ENCODE assay signal across 9 cellular contexts in the genomic region with DNA sequence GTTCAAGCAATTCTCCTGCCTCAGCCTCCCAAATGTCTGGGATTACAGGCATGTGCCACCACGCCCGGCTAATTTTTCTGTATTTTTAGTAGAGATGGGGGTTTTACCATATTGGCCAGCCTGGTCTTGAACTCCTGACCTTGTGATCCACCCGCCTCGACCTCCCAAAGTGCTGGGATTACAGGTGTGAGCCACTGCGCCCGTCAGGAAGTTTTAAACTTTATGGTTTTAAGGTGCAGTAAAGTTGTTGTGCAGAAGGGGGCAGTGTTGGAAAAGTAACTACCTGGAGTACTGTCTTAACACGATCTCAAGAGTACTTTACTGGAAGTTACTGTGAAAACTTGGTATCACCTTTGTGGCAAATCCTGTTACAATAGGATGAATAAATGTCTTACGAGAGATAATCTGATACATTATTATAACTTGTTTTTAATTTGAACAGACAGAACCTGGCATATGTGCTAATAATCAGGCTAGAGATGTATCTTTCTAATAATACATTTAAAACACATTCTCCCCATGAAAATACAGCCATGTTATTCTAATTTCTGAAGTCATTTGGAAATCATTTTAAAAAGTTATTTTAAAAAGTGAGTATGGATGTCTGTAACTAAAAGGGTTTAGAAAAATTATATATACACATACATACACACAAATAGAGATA. TPM values are rescaled to one million over a fixed set of nuclear protein-coding genes. Genes with fewer than 3 reads are reported as not detected.
DNase-seq lines count a peak whose midpoint lies in the region; ATAC-seq and TF ChIP-seq lines count a peak whose summit lies in the region.
"Had no signal": no experiment of that assay in that cellular context is flagged by ENCODE, and none has a peak within 500 bp of the region (broad histone marks: within the 10 kb centered on the region; RNA-seq: fewer than 3 reads in every experiment).

No MANE protein-coding gene starts in this region.

- no peak overlapping the region for H3K27ac Mint-ChIP-seq in activated T-helper 1 cell treated with anti-CD3 and anti-CD28 coated beads, Interleukin-12 subunit alpha, Interleukin-12 subunit beta, Interleukin-2, Interleukin-4 antibody, amounts not matched to agents 30 ng/mL and 10 ng/mL and 1 ng/mL, durations not matched to agents 14 hours and 24 hours and 36 hours
- H3K27ac Mint-ChIP-seq: activated naive CD8-positive, alpha-beta T cell had no signal

- no peak overlapping the region for H3K4me3 Mint-ChIP-seq in activated T-helper 1 cell treated with anti-CD3 and anti-CD28 coated beads, Interleukin-12 subunit alpha, Interleukin-12 subunit beta, Interleukin-2, Interleukin-4 antibody, amounts not matched to agents 30 ng/mL and 10 ng/mL and 1 ng/mL, durations not matched to agents 14 hours and 24 hours and 36 hours
- H3K4me3 Mint-ChIP-seq: activated naive CD8-positive, alpha-beta T cell had no signal

- H3K9me2 ChIP-seq in PC-3 (replicated peaks; ENCODE audit: low read length): no peaks in the 10 kb centered on the region

- H2AFZ ChIP-seq in DND-41 (ENCODE audit: low read depth, low read length) (no peak overlapping the region), PC-3 (ENCODE audit: low read length) (no peak overlapping the region)

- H3K9me3 ChIP-seq in DND-41 (ENCODE audit: insufficient read depth, low read length, severe bottlenecking) (no peaks in the 10 kb centered on the region), PC-3 (ENCODE audit: low read length) (no peaks in the 10 kb centered on the region)

- H3K36me3 Mint-ChIP-seq in activated T-helper 1 cell treated with anti-CD3 and anti-CD28 coated beads, Interleukin-12 subunit alpha, Interleukin-12 subunit beta, Interleukin-2, Interleukin-4 antibody, amounts not matched to agents 30 ng/mL and 10 ng/mL and 1 ng/mL, durations not matched to agents 14 hours and 24 hours and 36 hours (ENCODE audit: low read depth): no peaks in the 10 kb centered on the region
- H3K36me3 Mint-ChIP-seq: activated naive CD8-positive, alpha-beta T cell had no signal

- BruUV-seq in PC-3 (replicated peaks; lab: Mats Ljungman, UMichigan): no TSS peak

- no peaks in the 10 kb centered on the region for H3F3A ChIP-seq in PC-3 (ENCODE audit: low read length, unreplicated experiment)

- H3K9ac ChIP-seq in DND-41 (ENCODE audit: low read depth, low read length) (no peak overlapping the region), PC-3 (ENCODE audit: low read length) (no peak overlapping the region)

- intact Hi-C loops in PC-3 (cut with micrococcal nuclease): loop anchor here (1.0 to 2.0 kb wide), 3 partner anchors 33 to 131 kb away; no protein-coding TSS in a partner anchor
- intact Hi-C loops in activated T-helper 1 cell treated with anti-CD3 and anti-CD28 coated beads, Interleukin-12 subunit alpha, Interleukin-12 subunit beta, Interleukin-2, Interleukin-4 antibody, amounts not matched to agents 30 ng/mL and 10 ng/mL and 1 ng/mL, durations not matched to agents 14 hours and 24 hours and 36 hours (cut with micrococcal nuclease): loop anchor here (1.0 to 10.0 kb wide), 8 partner anchors 49 to 493 kb away; a partner anchor contains a TSS

- H3K4me3 ChIP-seq in DND-41 (ENCODE audit: low read depth in 1 of 2, low read length in 2 of 2): no peak overlapping the region
- no peak overlapping the region for H3K4me3 ChIP-seq in PC-3 (ENCODE audit: low read length)

- peak; percentile 87 for ATAC-seq in DND-41 (ENCODE audit: insufficient read depth, low read depth)
- peak; percentile 77 for ATAC-seq in PC-3
- no peak for ATAC-seq in HG03175 (IDR thresholded peaks at IDR 0.05; ENCODE audit: unreplicated experiment)
- ATAC-seq in GM18502 (IDR thresholded peaks at IDR 0.05; ENCODE audit: poor library complexity, unreplicated experiment): no peak

- DNase-seq in DND-41: peak; percentile 70
- DNase-seq in HPDE6-E6E7 (ENCODE audit: extremely low spot score): peak; percentile 31
- peak; percentile 80 for DNase-seq in PC-3
- DNase-seq in activated T-helper 1 cell treated with anti-CD3 and anti-CD28 coated beads, Interleukin-12 subunit alpha, Interleukin-12 subunit beta, Interleukin-2, Interleukin-4 antibody, amounts not matched to agents 30 ng/mL and 10 ng/mL and 1 ng/mL, durations not matched to agents 14 hours and 24 hours and 36 hours (ENCODE audit: low spot score): peak; percentile 52
- peak; percentile 24 for DNase-seq in foreskin melanocyte
- DNase-seq in pons (ENCODE audit: low spot score): peak; percentile 42

- H3K27me3 Mint-ChIP-seq in activated T-helper 1 cell treated with anti-CD3 and anti-CD28 coated beads, Interleukin-12 subunit alpha, Interleukin-12 subunit beta, Interleukin-2, Interleukin-4 antibody, amounts not matched to agents 30 ng/mL and 10 ng/mL and 1 ng/mL, durations not matched to agents 14 hours and 24 hours and 36 hours (ENCODE audit: insufficient read depth): peaks cover 2% of the 10 kb centered on the region
- H3K27me3 Mint-ChIP-seq: activated naive CD8-positive, alpha-beta T cell had no signal

- H3K4me1 Mint-ChIP-seq in activated T-helper 1 cell treated with anti-CD3 and anti-CD28 coated beads, Interleukin-12 subunit alpha, Interleukin-12 subunit beta, Interleukin-2, Interleukin-4 antibody, amounts not matched to agents 30 ng/mL and 10 ng/mL and 1 ng/mL, durations not matched to agents 14 hours and 24 hours and 36 hours (ENCODE audit: low read depth): no peaks in the 10 kb centered on the region

- no peaks in the 10 kb centered on the region for H3K27me3 ChIP-seq in DND-41 (ENCODE audit: insufficient read depth, low read length, poor library complexity)
- H3K27me3 ChIP-seq in PC-3 (ENCODE audit: low read length): no peaks in the 10 kb centered on the region

- no peaks in the 10 kb centered on the region for H3K9me3 Mint-ChIP-seq in activated T-helper 1 cell treated with anti-CD3 and anti-CD28 coated beads, Interleukin-12 subunit alpha, Interleukin-12 subunit beta, Interleukin-2, Interleukin-4 antibody, amounts not matched to agents 30 ng/mL and 10 ng/mL and 1 ng/mL, durations not matched to agents 14 hours and 24 hours and 36 hours

- H3K36me3 ChIP-seq in DND-41 (ENCODE audit: insufficient read depth, low read length) (no peaks in the 10 kb centered on the region), PC-3 (ENCODE audit: low read depth, low read length) (no peaks in the 10 kb centered on the region)

- H3K4me2 ChIP-seq in DND-41 (ENCODE audit: insufficient read depth, low read length) (no peak overlapping the region), PC-3 (ENCODE audit: low read length) (no peak overlapping the region)

- H3K79me2 ChIP-seq in DND-41 (ENCODE audit: insufficient read depth, low read length): no peaks in the 10 kb centered on the region
- no peaks in the 10 kb centered on the region for H3K79me2 ChIP-seq in PC-3 (ENCODE audit: low read length)

- no peak overlapping the region for H3K27ac ChIP-seq in DND-41 (ENCODE audit: low read length)
- H3K27ac ChIP-seq in PC-3 (ENCODE audit: low read length): no peak overlapping the region

- POLR2A ChIA-PET in PC-3 (lab: Charles Lee; ENCODE audit: unreplicated experiment): no interaction called here

- H3K4me1 ChIP-seq in DND-41 (ENCODE audit: insufficient read depth, low read length): no peaks in the 10 kb centered on the region
- no peaks in the 10 kb centered on the region for H3K4me1 ChIP-seq in PC-3 (ENCODE audit: insufficient read depth, low read length)

- H4K20me1 ChIP-seq in DND-41 (ENCODE audit: insufficient read depth, low read length): no peaks in the 10 kb centered on the region
- H4K20me1 ChIP-seq in PC-3 (ENCODE audit: low read length): no peaks in the 10 kb centered on the region

- CTCF ChIA-PET in PC-3 (lab: Charles Lee): no interaction called here

- TF ChIP-seq CTCF in DND-41 (IDR thresholded peaks at IDR 0.05; ENCODE audit: borderline replicate concordance, extremely low read depth, low read length, poor library complexity, severe bottlenecking): peak; percentile 80
- peak; percentile 69 for TF ChIP-seq CTCF in PC-3 (conservative IDR thresholded peaks at IDR 0.05; ENCODE audit: low read depth, low read length)

RNA-seq across cellular contexts. Expression of a gene that starts 10.8 kb away (rescaled TPM):
- 0.69 and 1.3 TPM in 2 replicates for total RNA-seq in PC-3 (2014; rRNA removed)
- 1.1 and 1.7 TPM in 2 replicates for total RNA-seq in activated T-helper 1 cell treated with anti-CD3 and anti-CD28 coated beads, Interleukin-12 subunit alpha, Interleukin-12 subunit beta, Interleukin-2, Interleukin-4 antibody, amounts not matched to agents 30 ng/mL and 10 ng/mL and 1 ng/mL, durations not matched to agents 14 hours and 24 hours and 36 hours

RNA-seq across cellular contexts. Expression of a gene that starts 48.7 kb away (rescaled TPM):
- total RNA-seq in PC-3 (2014; rRNA removed): 19.8 and 21.7 TPM in 2 replicates
- 18.4 and 21.4 TPM in 2 replicates for total RNA-seq in activated T-helper 1 cell treated with anti-CD3 and anti-CD28 coated beads, Interleukin-12 subunit alpha, Interleukin-12 subunit beta, Interleukin-2, Interleukin-4 antibody, amounts not matched to agents 30 ng/mL and 10 ng/mL and 1 ng/mL, durations not matched to agents 14 hours and 24 hours and 36 hours

Comparison
In these comparisons a context has a peak if more than half of its experiments do, and no peak if none do; other contexts are left out.
1. ATAC-seq: peak in DND-41 (single experiment) and PC-3 (single experiment); none in HG03175 (single experiment) and GM18502 (single experiment).
2. DNase-seq: peak in every context shown above with its lines; median percentile 80 in PC-3; 70 in DND-41; 52 in activated T-helper 1 cell treated with anti-CD3 and anti-CD28 coated beads, Interleukin-12 subunit alpha, Interleukin-12 subunit beta, Interleukin-2, Interleukin-4 antibody, amounts not matched to agents 30 ng/mL and 10 ng/mL and 1 ng/mL, durations not matched to agents 14 hours and 24 hours and 36 hours; 42 in pons; 31 in HPDE6-E6E7; 24 in foreskin melanocyte.